ENCODE assay signal across 17 cellular contexts in genomic region chr2:51290725-51291124, GRCh38.
"Had no signal": no experiment of that assay in that cellular context is flagged by ENCODE, and none has a peak within 500 bp of the region (broad histone marks: within the 10 kb centered on the region; RNA-seq: fewer than 3 reads in every experiment).

No MANE protein-coding gene starts in this region.

- H3K9me3 ChIP-seq: breast epithelium, left ventricle myocardium inferior, right atrium auricular region, tibial nerve, uterus had no signal

- ATAC-seq: activated naive CD4-positive, alpha-beta T cell treated with anti-CD3 and anti-CD28 coated beads, Interleukin-2, amount 50 U/mL, for 72 hours; activated T-cell treated with anti-CD3 and anti-CD28 coated beads, Interleukin-2, amount 50 U/mL, for 72 hours; natural killer cell treated with Interleukin-12 subunit alpha and Interleukin-12 subunit beta and Interleukin-15 and Interleukin-18, amount 100 ng/mL, for 72 hours; stimulated activated naive B cell treated with anti-CD40 and anti-IgM and Interleukin-4, amounts not matched to agents 10 μg/mL and 1 μg/mL and 100 μg/mL, for 72 hours had no signal

- DNase-seq: activated CD4-positive, alpha-beta T cell treated with anti-CD3 and anti-CD28 coated beads, Interleukin-2, amount 10 ng/mL, durations not matched to agents 7 days and 5 days; activated CD8-positive, alpha-beta memory T cell treated with anti-CD3 and anti-CD28 coated beads, Interleukin-2, amount 50 U/mL, for 48 hours; activated gamma-delta T cell; activated T-cell treated with anti-CD3 and anti-CD28 coated beads, Interleukin-2, amount 50 U/mL, for 72 hours; hypothalamus; left ventricle myocardium inferior; mesenchymal stem cell; occipital lobe; stimulated activated CD4-positive, alpha-beta T cell treated with anti-CD3 and anti-CD28 coated beads, Interleukin-15, amount 100 ng/mL, for 24 hours; stimulated activated CD4-positive, alpha-beta T cell treated with anti-CD3 and anti-CD28 coated beads, Interleukin-4, amount 100 ng/mL, for 1 hour; stimulated activated naive B cell treated with anti-CD40 and anti-IgM and Interleukin-4, amounts not matched to agents 10 μg/mL and 1 μg/mL and 100 μg/mL, for 72 hours; uterus had no signal

- H3K36me3 ChIP-seq: breast epithelium, left ventricle myocardium inferior, right atrium auricular region, tibial nerve, uterus had no signal

- H3K27ac ChIP-seq: breast epithelium, left ventricle myocardium inferior, right atrium auricular region, tibial nerve, uterus had no signal

- H3K4me3 ChIP-seq: breast epithelium, left ventricle myocardium inferior, right atrium auricular region, tibial nerve, uterus had no signal

- H3K27me3 ChIP-seq: breast epithelium, right atrium auricular region, tibial nerve, uterus had no signal

- H3K4me1 ChIP-seq: breast epithelium, left ventricle myocardium inferior, right atrium auricular region, tibial nerve, uterus had no signal
